13 cellular contexts compared by ENCODE assay signal in the genomic region with DNA sequence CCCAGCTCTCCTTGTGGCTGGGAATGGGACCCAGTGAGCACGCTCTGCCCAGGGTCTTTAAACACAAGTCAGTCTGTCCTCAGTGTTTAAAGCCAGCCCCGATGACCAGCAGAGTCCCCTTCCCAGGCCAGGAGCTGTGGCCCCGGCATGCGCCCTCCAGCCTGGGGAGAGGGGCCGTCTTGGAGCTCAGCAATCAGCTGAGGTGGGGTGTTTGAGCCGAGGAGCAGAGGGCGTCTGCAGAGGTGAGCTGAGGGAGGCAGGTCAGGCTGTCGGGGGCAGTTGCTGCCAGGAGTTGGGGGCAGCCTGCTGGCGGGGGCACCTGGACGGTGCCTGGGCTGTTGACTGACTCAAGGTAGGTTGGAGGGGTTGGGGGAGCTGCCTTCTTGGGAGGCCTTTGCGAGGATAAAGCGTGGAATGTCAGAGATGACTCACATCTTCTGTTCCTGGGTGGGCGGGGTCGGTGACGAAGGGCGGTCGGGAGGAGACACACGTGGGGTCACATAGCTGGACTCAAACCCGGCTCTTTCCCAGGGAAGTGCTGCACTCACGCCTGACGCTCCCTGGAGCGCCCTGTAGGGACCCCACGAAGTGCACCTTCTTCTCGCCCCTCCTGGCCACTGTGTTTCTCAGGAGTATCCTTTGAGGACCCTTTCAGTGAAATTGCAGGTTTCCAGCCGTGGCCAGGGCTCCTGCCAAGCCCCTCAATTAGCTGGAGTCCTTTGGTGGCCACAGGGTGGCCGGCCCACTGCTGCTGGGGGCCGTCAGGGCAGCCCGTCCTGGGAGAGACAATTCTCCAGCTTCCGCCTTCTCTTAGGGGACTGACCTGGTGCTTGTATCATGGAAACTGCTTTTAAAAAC.
DNase-seq lines count a peak whose midpoint lies in the region; ATAC-seq and TF ChIP-seq lines count a peak whose summit lies in the region.
"Had no signal": no experiment of that assay in that cellular context is flagged by ENCODE, and none has a peak within 500 bp of the region (broad histone marks: within the 10 kb centered on the region; RNA-seq: fewer than 3 reads in every experiment).

No MANE protein-coding gene starts in this region.

- H3K9me3 Mint-ChIP-seq in H9 (peaks cover 22 to 28% of the 10 kb centered on the region in 2 experiments), nephron progenitor cell (peaks cover 20% of the 10 kb centered on the region)

- no peak overlapping the region for H2BK12ac ChIP-seq in H9 (ENCODE audit: insufficient read length, low read depth, low read length)

- H4K8ac ChIP-seq in H9 (replicated peaks; ENCODE audit: insufficient read length, low read depth, low read length): no peak overlapping the region

- H3K4me1 ChIP-seq in H9 (ENCODE audit: insufficient read depth, low read length) (no peaks in the 10 kb centered on the region), skeletal muscle tissue (ENCODE audit: control insufficient read depth in 3 of 3, insufficient read depth in 3 of 3, low read length in 3 of 3) (peaks cover 22 to 49% (median 38%) of the 10 kb centered on the region in 3 donors)

- H3K4me3 ChIP-seq in foreskin fibroblast (ENCODE audit: low read depth in 1 of 2, low read length in 2 of 2) (no peak overlapping the region), skeletal muscle tissue (ENCODE audit: low read length in 3 of 3) (no peak overlapping the region)
- H3K4me3 ChIP-seq: thyroid gland had no signal

- H3K27ac ChIP-seq in H9 (ENCODE audit: insufficient read length, low read depth, low read length) (no peak overlapping the region), skeletal muscle tissue (ENCODE audit: low read depth, low read length) (peak overlapping the region; percentile 84)
- H3K27ac ChIP-seq: thyroid gland had no signal

- H3K4me2 ChIP-seq in H9 (ENCODE audit: insufficient read depth, insufficient read length, low read length): no peak overlapping the region

- H3K27me3 Mint-ChIP-seq in H9 (ENCODE audit: low read depth): peaks cover 2% of the 10 kb centered on the region
- H3K27me3 Mint-ChIP-seq in nephron progenitor cell (ENCODE audit: low read depth, poor library complexity): peaks cover 21% of the 10 kb centered on the region

- ATAC-seq in GM21515 (IDR thresholded peaks at IDR 0.05; ENCODE audit: unreplicated experiment): no peak
- ATAC-seq: activated T-helper 17 cell treated with anti-CD3 and anti-CD28 coated beads, Interleukin-2, amount 50 U/mL, for 72 hours had no signal

- no peaks in the 10 kb centered on the region for H3K9me3 ChIP-seq in H9 (ENCODE audit: control insufficient read depth, low read depth, low read length)
- H3K9me3 ChIP-seq in skeletal muscle tissue (ENCODE audit: control insufficient read depth in 3 of 3, low read length in 3 of 3): no peaks in the 10 kb centered on the region
- H3K9me3 ChIP-seq: thyroid gland had no signal

- no peak overlapping the region for H3K4ac ChIP-seq in H9 (ENCODE audit: low read depth, low read length)

- no peak overlapping the region for H2AK5ac ChIP-seq in H9 (ENCODE audit: insufficient read length, low read length)

- H2BK120ac ChIP-seq in H9 (ENCODE audit: low read depth, low read length, poor library complexity, severe bottlenecking): no peak overlapping the region

- no peaks in the 10 kb centered on the region for H3K27me3 ChIP-seq in H9 (ENCODE audit: insufficient read depth, low read length)
- H3K27me3 ChIP-seq in skeletal muscle tissue (ENCODE audit: control insufficient read depth in 3 of 3, insufficient read depth in 3 of 3, low read length in 3 of 3): no peaks in the 10 kb centered on the region
- H3K27me3 ChIP-seq: thyroid gland had no signal

- H4K5ac ChIP-seq in H9 (ENCODE audit: insufficient read length, low read depth, low read length): no peak overlapping the region

- H4K91ac ChIP-seq in H9 (ENCODE audit: insufficient read length, low read depth, low read length): no peak overlapping the region

- H2BK20ac ChIP-seq in H9 (ENCODE audit: low read depth, low read length, poor library complexity, severe bottlenecking): no peak overlapping the region

- in situ Hi-C loops in SK-MEL-5 (cut with HindIII; ENCODE audit: low pct_unique_long_range_greater_than_20kb, low sequenced_read_pairs): no loop called here

- no peak overlapping the region; a peak in 1 of 5 replicates for H3K4me3 Mint-ChIP-seq in H9
- H3K4me3 Mint-ChIP-seq in nephron progenitor cell: no peak overlapping the region
- H3K4me3 Mint-ChIP-seq: activated T-helper 17 cell treated with anti-CD3 and anti-CD28 coated beads, Interleukin-2, amount 50 U/mL, for 72 hours; T-helper 1 cell treated with Interleukin-12 subunit alpha and Interleukin-12 subunit beta and Interleukin-4 antibody, amounts not matched to agents 30 μg/mL and 1 μg/mL, for 36 hours had no signal

- H4K20me1 ChIP-seq in H9 (ENCODE audit: control insufficient read depth, insufficient read depth, insufficient read length): no peaks in the 10 kb centered on the region

- no peak overlapping the region for H2BK15ac ChIP-seq in H9 (ENCODE audit: low read depth, low read length)

- H3T11ph ChIP-seq in H9 (ENCODE audit: low read length): no peak overlapping the region

- no peak overlapping the region for H3K14ac ChIP-seq in H9 (ENCODE audit: insufficient read depth, low read length)

- H3K23ac ChIP-seq in H9 (ENCODE audit: insufficient read length, low read depth, low read length): no peak overlapping the region

- peak overlapping the region in 1 of 3 experiments; percentile 40; a peak in 2 of 7 replicates for H3K27ac Mint-ChIP-seq in H9
- H3K27ac Mint-ChIP-seq in nephron progenitor cell: no peak overlapping the region
- H3K27ac Mint-ChIP-seq: activated T-helper 17 cell treated with anti-CD3 and anti-CD28 coated beads, Interleukin-2, amount 50 U/mL, for 72 hours; T-helper 1 cell treated with Interleukin-12 subunit alpha and Interleukin-12 subunit beta and Interleukin-4 antibody, amounts not matched to agents 30 μg/mL and 1 μg/mL, for 36 hours had no signal

- no peak overlapping the region for H3K56ac ChIP-seq in H9 (ENCODE audit: insufficient read length, low read depth, low read length)

- H3K36me3 Mint-ChIP-seq in H9 (ENCODE audit: insufficient read depth in 1 of 3, low read depth in 3 of 3) (peaks cover 2 to 23% (median 13%) of the 10 kb centered on the region in 3 experiments), nephron progenitor cell (ENCODE audit: low read depth) (no peaks in the 10 kb centered on the region)

- no peak overlapping the region for H3K9ac ChIP-seq in H9 (ENCODE audit: extremely low read depth, insufficient read length, low read length)
- peak overlapping the region in 2 of 3 donors; percentile 50 to 79 for H3K9ac ChIP-seq in skeletal muscle tissue (ENCODE audit: low read depth in 1 of 3, low read length in 3 of 3)

- H3K79me1 ChIP-seq in H9 (ENCODE audit: insufficient read depth, low read depth, low read length, poor library complexity, severe bottlenecking): no peaks in the 10 kb centered on the region

- no CpG with 5 or more reads among the region's 29 CpGs for WGBS in H9 (ENCODE audit: extremely low coverage, insufficient read length, low lambda C conversion rate)

- no peaks in the 10 kb centered on the region for H3K23me2 ChIP-seq in H9 (ENCODE audit: insufficient read length, low read depth, low read length, poor library complexity, severe bottlenecking)

- no peak for DNase-seq in H9
- peak; percentile 27 for DNase-seq in SK-MEL-5 (ENCODE audit: low read depth, low spot score)
- DNase-seq in foreskin fibroblast: peak; percentile 48 to 63
- no peak for DNase-seq in stimulated activated CD4-positive, alpha-beta T cell treated with anti-CD3 and anti-CD28 coated beads, Interleukin-2, amount 100 ng/mL, for 48 hours
- no peak for DNase-seq in nephron progenitor cell
- DNase-seq: erythroblast, midbrain, NCI-H2081 treated with DMSO at 0.1 percent for 48 hours, thyroid gland had no signal

- no peaks in the 10 kb centered on the region for H3K79me2 ChIP-seq in H9 (ENCODE audit: insufficient read depth, low read length)

- no peak overlapping the region for H2BK5ac ChIP-seq in H9 (ENCODE audit: insufficient read length, low read length)

- H2AFZ ChIP-seq in H9 (ENCODE audit: low read length): no peak overlapping the region

- H3K4me1 Mint-ChIP-seq in H9 (peaks cover 4 to 13% of the 10 kb centered on the region in 2 experiments; a peak in 3 of 4 replicates), nephron progenitor cell (peaks cover 47% of the 10 kb centered on the region)

- no peaks in the 10 kb centered on the region for H3K36me3 ChIP-seq in skeletal muscle tissue (ENCODE audit: control insufficient read depth in 3 of 3, insufficient read depth in 3 of 3, low read length in 3 of 3)
- H3K36me3 ChIP-seq: thyroid gland had no signal

- peak overlapping the region; percentile 12 for H3K18ac ChIP-seq in H9 (ENCODE audit: insufficient read length, low read depth, low read length)

- TF ChIP-seq CTCF in H9 (conservative IDR thresholded peaks at IDR 0.05): no peak
- TF ChIP-seq CTCF in foreskin fibroblast (IDR thresholded peaks at IDR 0.05; ENCODE audit: low read depth, low read length): no peak
- TF ChIP-seq CTCF in nephron progenitor cell (IDR thresholded peaks at IDR 0.05): no peak

Comparison
In these comparisons a context has a peak if more than half of its experiments do, and no peak if none do; other contexts are left out.
1. DNase-seq: peak in SK-MEL-5 (single experiment) and foreskin fibroblast (2 of 2); none in H9 (single experiment), stimulated activated CD4-positive, alpha-beta T cell treated with anti-CD3 and anti-CD28 coated beads, Interleukin-2, amount 100 ng/mL, for 48 hours (0 of 2) and nephron progenitor cell (single experiment).